In genomic region chr4:13007802-13008201, GRCh38 we compare ENCODE assay signal across 2 cellular contexts.
TF ChIP-seq lines count a peak whose summit lies in the region.

No MANE protein-coding gene starts in this region.

TF ChIP-seq in HepG2, 621 proteins besides CTCF, POLR2A, EP300 and RAD21 (continued from another document):
- no peak for TF ChIP-seq ZBTB49 (CRISPR knock-in tag; IDR thresholded peaks at IDR 0.05; ENCODE audit: borderline replicate concordance)
- TF ChIP-seq ZNF513 (CRISPR knock-in tag; conservative IDR thresholded peaks at IDR 0.05): no peak
- peak; percentile 68 for TF ChIP-seq CREB1 (IDR thresholded peaks at IDR 0.05)
- TF ChIP-seq CREB1 (CRISPR knock-in tag; IDR thresholded peaks at IDR 0.05): no peak
- peak; percentile 87 for TF ChIP-seq ATF7 (IDR thresholded peaks at IDR 0.05)
- TF ChIP-seq ATF7 (CRISPR knock-in tag; IDR thresholded peaks at IDR 0.05): no peak
- no peak for TF ChIP-seq ZNF333 (CRISPR knock-in tag; IDR thresholded peaks at IDR 0.05; ENCODE audit: borderline replicate concordance)

TF ChIP-seq in WTC11, 78 proteins besides CTCF, POLR2A, EP300 and RAD21 (continued from another document):
- TF ChIP-seq STAT6 (CRISPR knock-in tag; conservative IDR thresholded peaks at IDR 0.05; ENCODE audit: low read depth): no peak
- no peak for TF ChIP-seq TP53 (CRISPR knock-in tag; IDR thresholded peaks at IDR 0.05)
